ENCODE assay signal across 21 cellular contexts in the genomic region with DNA sequence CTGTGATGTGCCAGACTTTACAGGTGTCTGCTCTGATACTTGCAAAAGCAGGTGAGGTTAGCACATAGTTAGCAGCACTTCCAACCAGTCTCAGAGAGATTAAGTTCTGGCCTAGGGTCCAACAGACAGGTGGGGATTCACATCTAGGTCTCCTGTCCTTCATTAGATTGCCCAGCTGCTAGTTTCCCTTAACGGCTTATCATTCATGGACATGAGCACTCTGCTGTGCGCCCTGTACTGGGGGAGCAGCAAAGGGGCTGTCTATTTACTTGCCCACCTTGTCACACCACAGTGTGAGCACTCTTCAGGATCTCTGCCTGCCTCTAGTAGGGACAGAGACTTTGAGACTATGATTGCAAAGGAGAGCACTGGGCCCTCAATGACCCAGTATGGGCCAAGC. TPM values are rescaled to one million over a fixed set of nuclear protein-coding genes. Genes with fewer than 3 reads are reported as not detected.
DNase-seq lines count a peak whose midpoint lies in the region; ATAC-seq and TF ChIP-seq lines count a peak whose summit lies in the region.
"Had no signal": no experiment of that assay in that cellular context is flagged by ENCODE, and none has a peak within 500 bp of the region (broad histone marks: within the 10 kb centered on the region; RNA-seq: fewer than 3 reads in every experiment).

No MANE protein-coding gene starts in this region.

- CTCF ChIA-PET in activated CD8-positive, alpha-beta memory T cell treated with anti-CD3 and anti-CD28 coated beads, Interleukin-2, amount 10 ng/mL, durations not matched to agents 7 days and 5 days (lab: Charles Lee) = no interaction called here
- CTCF ChIA-PET in naive thymus-derived CD4-positive, alpha-beta T cell (lab: Charles Lee) = no interaction called here

- no peak overlapping the region for H3K18ac ChIP-seq in H9 (ENCODE audit: insufficient read length, low read depth, low read length)
- no peak overlapping the region for H3K18ac ChIP-seq in trophoblast cell (ENCODE audit: low read length)

- DNase-seq in H9 = peak; percentile 18
- peak; percentile 27 for DNase-seq in activated CD8-positive, alpha-beta memory T cell treated with anti-CD3 and anti-CD28 coated beads, Interleukin-2, amount 10 ng/mL, durations not matched to agents 7 days and 5 days
- peak; percentile 33 for DNase-seq in mesenteric fat pad (ENCODE audit: low spot score)
- no peak for DNase-seq in trophoblast cell
- DNase-seq in naive thymus-derived CD4-positive, alpha-beta T cell = no peak
- DNase-seq in anterior cingulate cortex (lab: John Stamatoyannopoulos, UW) = no peak
- no peak for DNase-seq in RKO (ENCODE audit: low spot score)
- DNase-seq: ACHN; BE2C; C1 segment of cervical spinal cord; CD4-positive, CD25-positive, alpha-beta regulatory T cell; CD8-positive, alpha-beta memory T cell; COR-L47; DMS 273 treated with DMSO at 0.1 percent for 48 hours; DMS53; DND-41; EL; GOT3; H7 had no signal

- H3K4me1 ChIP-seq in H9 (ENCODE audit: insufficient read depth, low read length) (no peaks in the 10 kb centered on the region), trophoblast cell (ENCODE audit: control insufficient read depth in 1 of 2, insufficient read depth in 2 of 2, low read length in 2 of 2) (peaks cover 12 to 24% of the 10 kb centered on the region in 2 experiments)
- H3K4me1 ChIP-seq in naive thymus-derived CD4-positive, alpha-beta T cell (ENCODE audit: control insufficient read depth in 2 of 2, insufficient read depth in 2 of 2, low read length in 2 of 2) = no peaks in the 10 kb centered on the region

- H3K79me1 ChIP-seq in H9 (ENCODE audit: insufficient read depth, low read depth, low read length, poor library complexity, severe bottlenecking) (no peaks in the 10 kb centered on the region), trophoblast cell (ENCODE audit: low read length) (no peaks in the 10 kb centered on the region)

- no peaks in the 10 kb centered on the region for H3K9me3 ChIP-seq in H9 (ENCODE audit: control insufficient read depth, low read depth, low read length)
- peaks cover 5% of the 10 kb centered on the region for H3K9me3 ChIP-seq in trophoblast cell (ENCODE audit: insufficient read depth, low read depth, low read length)
- no peaks in the 10 kb centered on the region for H3K9me3 ChIP-seq in naive thymus-derived CD4-positive, alpha-beta T cell (ENCODE audit: control insufficient read depth in 2 of 3, low read length in 3 of 3)
- H3K9me3 ChIP-seq: BE2C had no signal

- no peaks in the 10 kb centered on the region for H4K20me1 ChIP-seq in H9 (ENCODE audit: control insufficient read depth, insufficient read depth, insufficient read length)

- no peak overlapping the region for H3K56ac ChIP-seq in H9 (ENCODE audit: insufficient read length, low read depth, low read length)

- no peak for TF ChIP-seq CTCF in H9 (conservative IDR thresholded peaks at IDR 0.05)

- H2BK120ac ChIP-seq in H9 (ENCODE audit: low read depth, low read length, poor library complexity, severe bottlenecking) (no peak overlapping the region), trophoblast cell (ENCODE audit: insufficient read depth, low read length, poor library complexity) (no peak overlapping the region)

- ATAC-seq in activated CD8-positive, alpha-beta memory T cell treated with anti-CD3 and anti-CD28 coated beads, Interleukin-2, amount 10 ng/mL, durations not matched to agents 7 days and 5 days = no peak
- ATAC-seq in naive thymus-derived CD4-positive, alpha-beta T cell = no peak
- ATAC-seq: GM12878 had no signal

- H3K14ac ChIP-seq in H9 (ENCODE audit: insufficient read depth, low read length) (no peak overlapping the region), trophoblast cell (ENCODE audit: low read length) (no peak overlapping the region)

- H3K9ac ChIP-seq in H9 (ENCODE audit: extremely low read depth, insufficient read length, low read length) (no peak overlapping the region), trophoblast cell (ENCODE audit: low read length) (no peak overlapping the region)

- H2BK20ac ChIP-seq in H9 (ENCODE audit: low read depth, low read length, poor library complexity, severe bottlenecking) = no peak overlapping the region

- peaks cover 0 to 3% of the 10 kb centered on the region in 2 experiments for H3K36me3 ChIP-seq in trophoblast cell (ENCODE audit: control insufficient read depth in 1 of 2, insufficient read depth in 2 of 2, low read length in 2 of 2)
- no peaks in the 10 kb centered on the region for H3K36me3 ChIP-seq in naive thymus-derived CD4-positive, alpha-beta T cell (ENCODE audit: control insufficient read depth in 2 of 3, insufficient read depth in 3 of 3, low read length in 3 of 3)

- no peak overlapping the region for H4K5ac ChIP-seq in H9 (ENCODE audit: insufficient read length, low read depth, low read length)

- H3K79me2 ChIP-seq in H9 (ENCODE audit: insufficient read depth, low read length) (0 out of 2 replicates have a peak, but pooled peaks cover 2% of the 10 kb centered on the region), trophoblast cell (ENCODE audit: control insufficient read depth, insufficient read depth, low read length, poor library complexity) (peaks cover 31% of the 10 kb centered on the region)

- H3K4ac ChIP-seq in H9 (ENCODE audit: low read depth, low read length) (no peak overlapping the region), trophoblast cell (ENCODE audit: low read depth, low read length) (peak overlapping the region; percentile 16)

- peaks cover 3 to 4% of the 10 kb centered on the region in 2 experiments; a peak in 3 of 5 replicates for H3K9me3 Mint-ChIP-seq in H9
- H3K9me3 Mint-ChIP-seq in activated CD8-positive, alpha-beta memory T cell treated with anti-CD3 and anti-CD28 coated beads, Interleukin-2, amount 10 ng/mL, durations not matched to agents 7 days and 5 days (ENCODE audit: low read depth) = no peaks in the 10 kb centered on the region
- peaks cover 0 to 7% (median 0%) of the 10 kb centered on the region in 11 donors for H3K9me3 Mint-ChIP-seq in naive thymus-derived CD4-positive, alpha-beta T cell

- H3K23ac ChIP-seq in H9 (ENCODE audit: insufficient read length, low read depth, low read length) (no peak overlapping the region), trophoblast cell (ENCODE audit: low read length) (no peak overlapping the region)

- H2BK5ac ChIP-seq in H9 (ENCODE audit: insufficient read length, low read length) = no peak overlapping the region
- no peak overlapping the region for H2BK5ac ChIP-seq in trophoblast cell (ENCODE audit: low read depth, low read length, poor library complexity)

- H3K27ac ChIP-seq in H9 (ENCODE audit: insufficient read length, low read depth, low read length) (no peak overlapping the region), trophoblast cell (ENCODE audit: low read depth, low read length) (no peak overlapping the region)
- no peak overlapping the region for H3K27ac ChIP-seq in naive thymus-derived CD4-positive, alpha-beta T cell (ENCODE audit: low read depth, low read length)

- no peak overlapping the region for H3K4me3 Mint-ChIP-seq in H9
- H3K4me3 Mint-ChIP-seq in activated CD8-positive, alpha-beta memory T cell treated with anti-CD3 and anti-CD28 coated beads, Interleukin-2, amount 10 ng/mL, durations not matched to agents 7 days and 5 days = no peak overlapping the region
- no peak overlapping the region for H3K4me3 Mint-ChIP-seq in naive thymus-derived CD4-positive, alpha-beta T cell
- H3K4me3 Mint-ChIP-seq: CD4-positive, CD25-positive, alpha-beta regulatory T cell; CD8-positive, alpha-beta memory T cell had no signal

- intact Hi-C loops in naive thymus-derived CD4-positive, alpha-beta T cell (cut with micrococcal nuclease) = no loop called here

- no peak overlapping the region for H3K4me2 ChIP-seq in H9 (ENCODE audit: insufficient read depth, insufficient read length, low read length)
- no peak overlapping the region for H3K4me2 ChIP-seq in trophoblast cell (ENCODE audit: low read length)

- no peak overlapping the region for H3T11ph ChIP-seq in H9 (ENCODE audit: low read length)

- POLR2A ChIA-PET in naive thymus-derived CD4-positive, alpha-beta T cell (lab: Charles Lee) = no interaction called here

- no peak overlapping the region for H4K12ac ChIP-seq in trophoblast cell (ENCODE audit: low read depth, low read length)

- no peak overlapping the region for H4K91ac ChIP-seq in H9 (ENCODE audit: insufficient read length, low read depth, low read length)
- no peak overlapping the region for H4K91ac ChIP-seq in trophoblast cell (ENCODE audit: low read depth, low read length)

- no peak overlapping the region for H4K8ac ChIP-seq in H9 (replicated peaks; ENCODE audit: insufficient read length, low read depth, low read length)
- H4K8ac ChIP-seq in trophoblast cell (ENCODE audit: low read depth, low read length) = no peak overlapping the region

- peaks cover 9 to 17% of the 10 kb centered on the region in 2 experiments for H3K4me1 Mint-ChIP-seq in H9
- peaks cover 7% of the 10 kb centered on the region for H3K4me1 Mint-ChIP-seq in activated CD8-positive, alpha-beta memory T cell treated with anti-CD3 and anti-CD28 coated beads, Interleukin-2, amount 10 ng/mL, durations not matched to agents 7 days and 5 days
- peaks cover 0 to 12% (median 4%) of the 10 kb centered on the region in 7 donors for H3K4me1 Mint-ChIP-seq in naive thymus-derived CD4-positive, alpha-beta T cell

- peaks cover 3% of the 10 kb centered on the region for H3K23me2 ChIP-seq in H9 (ENCODE audit: insufficient read length, low read depth, low read length, poor library complexity, severe bottlenecking)

- H2AFZ ChIP-seq in H9 (ENCODE audit: low read length) = no peak overlapping the region
- no peak overlapping the region for H2AFZ ChIP-seq in trophoblast cell (ENCODE audit: insufficient read depth, low read length, poor library complexity)

- peaks cover 16% of the 10 kb centered on the region for H3K27me3 Mint-ChIP-seq in H9 (ENCODE audit: low read depth)
- peaks cover 16% of the 10 kb centered on the region for H3K27me3 Mint-ChIP-seq in activated CD8-positive, alpha-beta memory T cell treated with anti-CD3 and anti-CD28 coated beads, Interleukin-2, amount 10 ng/mL, durations not matched to agents 7 days and 5 days
- H3K27me3 Mint-ChIP-seq in naive thymus-derived CD4-positive, alpha-beta T cell = peaks cover 0 to 29% (median 11%) of the 10 kb centered on the region in 5 donors

- no peak overlapping the region for H2BK15ac ChIP-seq in H9 (ENCODE audit: low read depth, low read length)

- H3K4me3 ChIP-seq in trophoblast cell (ENCODE audit: low read depth, low read length) = no peak overlapping the region
- H3K4me3 ChIP-seq in naive thymus-derived CD4-positive, alpha-beta T cell (ENCODE audit: low read length) = no peak overlapping the region
- H3K4me3 ChIP-seq: GM12878 had no signal

- H3K27me3 ChIP-seq in H9 (ENCODE audit: insufficient read depth, low read length) (no peaks in the 10 kb centered on the region), trophoblast cell (ENCODE audit: insufficient read depth, low read length) (no peaks in the 10 kb centered on the region)
- H3K27me3 ChIP-seq in naive thymus-derived CD4-positive, alpha-beta T cell (ENCODE audit: control insufficient read depth in 2 of 2, insufficient read depth in 2 of 2, low read length in 2 of 2) = no peaks in the 10 kb centered on the region
- H3K27me3 ChIP-seq: BE2C had no signal

- H2BK12ac ChIP-seq in H9 (ENCODE audit: insufficient read length, low read depth, low read length) = no peak overlapping the region
- no peak overlapping the region for H2BK12ac ChIP-seq in trophoblast cell (ENCODE audit: low read length)

- peaks cover 0 to 17% (median 5%) of the 10 kb centered on the region in 3 experiments; a peak in 5 of 7 replicates for H3K36me3 Mint-ChIP-seq in H9 (ENCODE audit: insufficient read depth in 1 of 3, low read depth in 3 of 3)
- H3K36me3 Mint-ChIP-seq in activated CD8-positive, alpha-beta memory T cell treated with anti-CD3 and anti-CD28 coated beads, Interleukin-2, amount 10 ng/mL, durations not matched to agents 7 days and 5 days = no peaks in the 10 kb centered on the region
- peaks cover 0 to 4% (median 0%) of the 10 kb centered on the region in 5 donors for H3K36me3 Mint-ChIP-seq in naive thymus-derived CD4-positive, alpha-beta T cell

- no CpG with 5 or more reads among the region's 2 CpGs for WGBS in H9 (ENCODE audit: extremely low coverage, insufficient read length, low lambda C conversion rate)
- WGBS in trophoblast cell (ENCODE audit: extremely low coverage, insufficient coverage, insufficient read length) = no CpG with 5 or more reads among the region's 2 CpGs

- H2AK5ac ChIP-seq in H9 (ENCODE audit: insufficient read length, low read length) (no peak overlapping the region), trophoblast cell (ENCODE audit: low read length) (no peak overlapping the region)

- H3K27ac Mint-ChIP-seq in H9 = no peak overlapping the region
- no peak overlapping the region for H3K27ac Mint-ChIP-seq in activated CD8-positive, alpha-beta memory T cell treated with anti-CD3 and anti-CD28 coated beads, Interleukin-2, amount 10 ng/mL, durations not matched to agents 7 days and 5 days
- no peak overlapping the region for H3K27ac Mint-ChIP-seq in naive thymus-derived CD4-positive, alpha-beta T cell
- H3K27ac Mint-ChIP-seq: CD4-positive, CD25-positive, alpha-beta regulatory T cell had no signal

RNA-seq across cellular contexts. Expression of gene SPSB4, which starts 8.7 kb away (rescaled TPM):
- 6.0 and 6.2 TPM in 2 replicates for total RNA-seq in H9 (2021)
- under 1 TPM in 1 of 2 experiments, not detected in 1; 0.28 TPM for total RNA-seq in activated CD8-positive, alpha-beta memory T cell treated with anti-CD3 and anti-CD28 coated beads, Interleukin-2, amount 10 ng/mL, durations not matched to agents 7 days and 5 days
- 1.1 TPM for total RNA-seq in mesenteric fat pad
- polyA plus RNA-seq in trophoblast cell (2013) = 19.8 and 20.9 TPM in 2 replicates
- not detected for total RNA-seq in naive thymus-derived CD4-positive, alpha-beta T cell
- polyA plus RNA-seq in naive thymus-derived CD4-positive, alpha-beta T cell = not detected
- total RNA-seq: CD4-positive, CD25-positive, alpha-beta regulatory T cell; CD8-positive, alpha-beta memory T cell; GM12878; HT-29 had no signal
- polyA plus RNA-seq: CD4-positive, CD25-positive, alpha-beta regulatory T cell; CD8-positive, alpha-beta memory T cell; GM12878 had no signal

Comparison
In these comparisons a context has a peak if more than half of its experiments do, and no peak if none do; other contexts are left out.
1. DNase-seq: peak in H9 (single experiment), activated CD8-positive, alpha-beta memory T cell treated with anti-CD3 and anti-CD28 coated beads, Interleukin-2, amount 10 ng/mL, durations not matched to agents 7 days and 5 days (single experiment) and mesenteric fat pad (single experiment); none in trophoblast cell (0 of 2), naive thymus-derived CD4-positive, alpha-beta T cell (0 of 9), anterior cingulate cortex (0 of 58) and RKO (single experiment).